8 cellular contexts compared by ENCODE assay signal in genomic region chr6:56953597-56954388, GRCh38. TPM values are rescaled to one million over a fixed set of nuclear protein-coding genes. Genes with fewer than 3 reads are reported as not detected.
A peak's percentile ranks its signal among the peaks of the same experiment; 100 is the strongest.
DNase-seq lines count a peak whose midpoint lies in the region; ATAC-seq and TF ChIP-seq lines count a peak whose summit lies in the region.

No MANE protein-coding gene starts in this region.

- H3K4me3 ChIP-seq in NB4 (ENCODE audit: low read depth, low read length), result peak overlapping the region; percentile 70
- H3K4me3 ChIP-seq in upper lobe of left lung, result peak overlapping the region; percentile 29 to 79 (median 63)

- no peak for TF ChIP-seq CTCF in NB4 (IDR thresholded peaks at IDR 0.05; ENCODE audit: low read depth, low read length)
- no peak for TF ChIP-seq CTCF in upper lobe of left lung (IDR thresholded peaks at IDR 0.05)

- TF ChIP-seq EP300 in upper lobe of left lung (IDR thresholded peaks at IDR 0.05), result no peak

- no peaks in the 10 kb centered on the region for H3K36me3 ChIP-seq in upper lobe of left lung

- 4% methylated on average over 32 to 38 of the region's 38 CpGs for WGBS in upper lobe of left lung, 2 donors

- H3K27me3 ChIP-seq in upper lobe of left lung, result peaks cover 0 to 17% (median 4%) of the 10 kb centered on the region in 4 donors

- peak; percentile 5 for DNase-seq in activated CD4-positive, alpha-beta T cell treated with anti-CD3 and anti-CD28 coated beads for 48 hours
- no peak for DNase-seq in activated CD4-positive, alpha-beta T cell treated with anti-CD3 and anti-CD28 coated beads, Interleukin-2, amount 50 U/mL, for 1 hour
- DNase-seq in NB4 (ENCODE audit: low read depth) (peak; percentile 52), caudate nucleus (lab: John Stamatoyannopoulos, UW) (peak in 7 of 61 donors; percentile 6 to 46 (median 36)), medulla oblongata (ENCODE audit: extremely low spot score) (peak; percentile 33), upper lobe of left lung (peak in 1 of 2 donors; percentile 32), Ammon's horn (ENCODE audit: low spot score) (no peak), AG20443 (ENCODE audit: low spot score) (no peak)

- peak overlapping the region; percentile 82 for H3K27ac ChIP-seq in caudate nucleus (ENCODE audit: low read depth, low read length)
- H3K27ac ChIP-seq in upper lobe of left lung, result no peak overlapping the region

- peaks cover 13 to 30% (median 20%) of the 10 kb centered on the region in 4 donors for H3K4me1 ChIP-seq in upper lobe of left lung

- no peak for TF ChIP-seq POLR2A in NB4 (IDR thresholded peaks at IDR 0.05; ENCODE audit: extremely low read depth, insufficient read length)
- TF ChIP-seq POLR2A in upper lobe of left lung (IDR thresholded peaks at IDR 0.05), result no peak

- no peak for ATAC-seq in upper lobe of left lung (ENCODE audit: low FRiP score in 2 of 2)

- H3K9me3 ChIP-seq in upper lobe of left lung, result no peaks in the 10 kb centered on the region

RNA-seq across cellular contexts. Expression of gene BEND6, which starts 1.1 kb away (rescaled TPM):
- total RNA-seq in upper lobe of left lung, result 1 to 10 TPM in 1 of 6 donors, under 1 TPM in 2, not detected in 3; 0.29 to 1.1 (median 0.30) TPM

Comparison
In these comparisons a context has a peak if more than half of its experiments do, and no peak if none do; other contexts are left out.
1. DNase-seq: peak in activated CD4-positive, alpha-beta T cell treated with anti-CD3 and anti-CD28 coated beads for 48 hours (single experiment), NB4 (single experiment) and medulla oblongata (single experiment); none in activated CD4-positive, alpha-beta T cell treated with anti-CD3 and anti-CD28 coated beads, Interleukin-2, amount 50 U/mL, for 1 hour (single experiment), Ammon's horn (single experiment) and AG20443 (single experiment).